ENCODE assay signal across 7 cellular contexts in the genomic region with DNA sequence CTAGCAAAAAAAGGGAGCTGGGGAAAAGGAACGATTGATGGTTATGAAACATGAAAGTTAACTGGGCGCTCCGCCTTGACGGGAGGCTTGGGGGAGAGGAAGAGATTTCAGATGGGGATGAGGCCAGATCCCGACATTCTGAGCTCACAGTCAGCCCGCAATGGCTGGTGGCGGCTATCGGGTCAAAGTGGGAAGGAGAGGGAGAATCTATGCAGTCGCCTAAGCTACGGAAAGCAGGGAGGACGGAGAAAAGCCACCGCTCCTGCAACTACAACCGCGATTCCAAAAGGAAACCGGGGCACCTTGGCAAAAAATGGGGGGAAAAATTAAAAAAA. TPM values are rescaled to one million over a fixed set of nuclear protein-coding genes. Genes with fewer than 3 reads are reported as not detected.
DNase-seq lines count a peak whose midpoint lies in the region; ATAC-seq and TF ChIP-seq lines count a peak whose summit lies in the region.

No MANE protein-coding gene starts in this region.

- H3K4me1 ChIP-seq in sigmoid colon = peaks cover 0 to 37% (median 21%) of the 10 kb centered on the region in 4 donors

- TF ChIP-seq POLR2A in sigmoid colon (IDR thresholded peaks at IDR 0.05) = no peak

- ATAC-seq in Right ventricle myocardium superior (ENCODE audit: poor library complexity) (peak; percentile 15), HG03025 (IDR thresholded peaks at IDR 0.05; ENCODE audit: low FRiP score, unreplicated experiment) (no peak)

- 1% methylated on average over 15 of the region's 15 CpGs for WGBS in sigmoid colon, 2 donors

- H3K9me3 ChIP-seq in sigmoid colon = no peaks in the 10 kb centered on the region

- H3K4me3 ChIP-seq in sigmoid colon = peak overlapping the region; percentile 59 to 94 (median 86)

- no peak for TF ChIP-seq EP300 in sigmoid colon (IDR thresholded peaks at IDR 0.05)

- no peaks in the 10 kb centered on the region for H3K27me3 ChIP-seq in sigmoid colon

- no peaks in the 10 kb centered on the region for H3K36me3 ChIP-seq in sigmoid colon

- intact Hi-C loops in Right ventricle myocardium superior (cut with DNase I) (no loop called here), sigmoid colon (cut with DNase I) (loop anchor here (2.0 to 5.0 kb wide), 3 partner anchors 80 to 350 kb away; a partner anchor contains a TSS)

- DNase-seq in HEK293T (ENCODE audit: extremely low spot score) (no peak), Right ventricle myocardium superior (no peak), sigmoid colon (no peak), NAMALWA (ENCODE audit: low spot score) (no peak), globus pallidus (ENCODE audit: low spot score) (no peak)

- CTCF ChIA-PET in HEK293T (lab: Yijun Ruan, JAX) = interaction anchor here (0.6 to 2.1 kb wide), 5 partner anchors 15 to 379 kb away, joined by 3 to 9 read pairs (median 3); no protein-coding TSS in a partner anchor

- POLR2A ChIA-PET in HEK293T (lab: Yijun Ruan, JAX) = interaction anchor here (0.6 to 3.9 kb wide), 71 partner anchors 8 to 480 kb away, joined by 3 to 55 read pairs (median 5); a partner anchor contains a TSS

- H3K27ac ChIP-seq in VCaP (peak overlapping the region; percentile 93), sigmoid colon (peak overlapping the region; percentile 90 to 95 (median 93))

- TF ChIP-seq CTCF in VCaP (conservative IDR thresholded peaks at IDR 0.05) (no peak), sigmoid colon (IDR thresholded peaks at IDR 0.05) (no peak)

TF ChIP-seq in HEK293T, 16 proteins besides CTCF, POLR2A, EP300 and RAD21:
- TF ChIP-seq TARDBP (IDR thresholded peaks at IDR 0.05) = no peak
- TF ChIP-seq L3MBTL2 (conservative IDR thresholded peaks at IDR 0.05) = peak; percentile 81

RNA-seq across cellular contexts. Expression of a gene that starts 0.5 kb away (rescaled TPM):
- total RNA-seq in Right ventricle myocardium superior = 20.8 TPM
- total RNA-seq in sigmoid colon = 10 to 100 TPM; 17.4 to 47.6 (median 22.6) TPM
- polyA plus RNA-seq in sigmoid colon = 10 to 100 TPM in 1 of 3 donors, 1 to 10 TPM in 2; 4.2 to 10.2 (median 4.2) TPM

RNA-seq across cellular contexts. Expression of a gene that starts 0.8 kb away (rescaled TPM):
- total RNA-seq in Right ventricle myocardium superior = 8.1 TPM
- 10 to 100 TPM in 3 of 4 donors, 1 to 10 TPM in 1; 9.3 to 19.1 (median 13.5) TPM for total RNA-seq in sigmoid colon
- polyA plus RNA-seq in sigmoid colon = 10 to 100 TPM in 1 of 3 donors, 1 to 10 TPM in 2; 7.8 to 16.3 (median 9.7) TPM

RNA-seq across cellular contexts. Expression of a gene that starts 39.2 kb away (rescaled TPM):
- total RNA-seq in Right ventricle myocardium superior (70.5 TPM), sigmoid colon (100 to 1,000 TPM in 3 of 4 donors, 10 to 100 TPM in 1; 98.0 to 153 (median 127) TPM)
- polyA plus RNA-seq in sigmoid colon = 100 to 1,000 TPM in 1 of 3 donors, 10 to 100 TPM in 2; 56.9 to 102 (median 95.5) TPM
